ENCODE assay signal across 9 cellular contexts in genomic region chr9:69044226-69045219, GRCh38. TPM values are rescaled to one million over a fixed set of nuclear protein-coding genes. Genes with fewer than 3 reads are reported as not detected.
A peak's percentile ranks its signal among the peaks of the same experiment; 100 is the strongest.
DNase-seq lines count a peak whose midpoint lies in the region; ATAC-seq, FAIRE-seq and TF ChIP-seq lines count a peak whose summit lies in the region.
"Had no signal": no experiment of that assay in that cellular context is flagged by ENCODE, and none has a peak within 500 bp of the region (broad histone marks: within the 10 kb centered on the region; RNA-seq: fewer than 3 reads in every experiment).

No MANE protein-coding gene starts in this region.

- H3K27me3 Mint-ChIP-seq in activated naive CD8-positive, alpha-beta T cell treated with anti-CD3 and anti-CD28 coated beads, Interleukin-2, amount 50 U/mL, for 24 hours = no peaks in the 10 kb centered on the region

- DNase-seq in HT1080 (ENCODE audit: low read depth) (peak; percentile 79), islet precursor cell (peak; percentile 82), D721Med (ENCODE audit: insufficient read length, low spot score) (no peak), NCI-H1930 (lab: John Stamatoyannopoulos, UW) (no peak), SIG-M5 treated with dmso at 0.1 percent for 504 hours (lab: John Stamatoyannopoulos, UW; ENCODE audit: unreplicated experiment) (no peak)
- peak; percentile 14 for DNase-seq in activated naive CD8-positive, alpha-beta T cell treated with anti-CD3 and anti-CD28 coated beads, Interleukin-2, amount 50 U/mL, for 24 hours
- no peak for DNase-seq in stimulated activated CD4-positive, alpha-beta T cell treated with anti-CD3 and anti-CD28 coated beads, Interleukin-2, amount 100 ng/mL, for 48 hours
- DNase-seq: NCI-H82 had no signal

- H3K4me3 Mint-ChIP-seq in activated naive CD8-positive, alpha-beta T cell treated with anti-CD3 and anti-CD28 coated beads, Interleukin-2, amount 50 U/mL, for 24 hours = no peak overlapping the region

- no peak for TF ChIP-seq CTCF in D721Med (IDR thresholded peaks at IDR 0.05; ENCODE audit: insufficient read depth, missing control alignments)

- peak; percentile 92 for ATAC-seq in activated naive CD8-positive, alpha-beta T cell treated with anti-CD3 and anti-CD28 coated beads, Interleukin-2, amount 50 U/mL, for 24 hours

- peak overlapping the region; percentile 42 for H3K4me2 ChIP-seq in BLaER1

- peaks cover 16% of the 10 kb centered on the region for H3K36me3 Mint-ChIP-seq in activated naive CD8-positive, alpha-beta T cell treated with anti-CD3 and anti-CD28 coated beads, Interleukin-2, amount 50 U/mL, for 24 hours (ENCODE audit: low read depth)

- no peaks in the 10 kb centered on the region for H3K9me3 ChIP-seq in BLaER1

- no peaks in the 10 kb centered on the region for H3K9me3 Mint-ChIP-seq in activated naive CD8-positive, alpha-beta T cell treated with anti-CD3 and anti-CD28 coated beads, Interleukin-2, amount 50 U/mL, for 24 hours

- H3K27me3 ChIP-seq in BLaER1 = no peaks in the 10 kb centered on the region

- peak overlapping the region; percentile 51; the same call in 1 of the 2 replicates for H3K9ac ChIP-seq in BLaER1

- H3K4me1 ChIP-seq in BLaER1 = peaks cover 38% of the 10 kb centered on the region

- H3K27ac ChIP-seq in BLaER1 = no peak overlapping the region

- no peak for FAIRE-seq in D721Med (lab: Jason Lieb, UNC)

- peaks cover 72% of the 10 kb centered on the region for H3K36me3 ChIP-seq in BLaER1

- H3K27ac Mint-ChIP-seq in activated naive CD8-positive, alpha-beta T cell treated with anti-CD3 and anti-CD28 coated beads, Interleukin-2, amount 50 U/mL, for 24 hours = peak overlapping the region; percentile 62

- peaks cover 67% of the 10 kb centered on the region for H4K20me1 ChIP-seq in BLaER1

- H3K4me3 ChIP-seq in BLaER1 = no peak overlapping the region

- peaks cover 13% of the 10 kb centered on the region for H3K4me1 Mint-ChIP-seq in activated naive CD8-positive, alpha-beta T cell treated with anti-CD3 and anti-CD28 coated beads, Interleukin-2, amount 50 U/mL, for 24 hours

RNA-seq across cellular contexts. Expression of gene FXN, which starts 9.0 kb away (rescaled TPM):
- total RNA-seq in HT1080 (2014; rRNA removed; shearing (Covaris generic)) = 8.4 and 31.9 TPM in 2 replicates
- 36.6 and 38.9 TPM in 2 replicates for polyA plus RNA-seq in HT1080 (2015; cell fraction: cytosol; rRNA removed)
- 12.3 and 16.7 TPM in 2 replicates for polyA plus RNA-seq in HT1080 (2015; cell fraction: nucleus; rRNA removed)

RNA-seq across cellular contexts. Expression of gene PRKACG, which starts 30.6 kb away (rescaled TPM):
- not detected in 2 replicates for total RNA-seq in HT1080 (2014; rRNA removed; shearing (Covaris generic))
- not detected in 2 replicates for polyA plus RNA-seq in HT1080 (2015; cell fraction: cytosol; rRNA removed)
- not detected in 2 replicates for polyA plus RNA-seq in HT1080 (2015; cell fraction: nucleus; rRNA removed)

Comparison
In these comparisons a context has a peak if more than half of its experiments do, and no peak if none do; other contexts are left out.
1. DNase-seq: peak in HT1080 (single experiment), activated naive CD8-positive, alpha-beta T cell treated with anti-CD3 and anti-CD28 coated beads, Interleukin-2, amount 50 U/mL, for 24 hours (single experiment) and islet precursor cell (single experiment); none in D721Med (single experiment), NCI-H1930 (0 of 2), SIG-M5 treated with dmso at 0.1 percent for 504 hours (single experiment) and stimulated activated CD4-positive, alpha-beta T cell treated with anti-CD3 and anti-CD28 coated beads, Interleukin-2, amount 100 ng/mL, for 48 hours (0 of 2).